In the genomic region with DNA sequence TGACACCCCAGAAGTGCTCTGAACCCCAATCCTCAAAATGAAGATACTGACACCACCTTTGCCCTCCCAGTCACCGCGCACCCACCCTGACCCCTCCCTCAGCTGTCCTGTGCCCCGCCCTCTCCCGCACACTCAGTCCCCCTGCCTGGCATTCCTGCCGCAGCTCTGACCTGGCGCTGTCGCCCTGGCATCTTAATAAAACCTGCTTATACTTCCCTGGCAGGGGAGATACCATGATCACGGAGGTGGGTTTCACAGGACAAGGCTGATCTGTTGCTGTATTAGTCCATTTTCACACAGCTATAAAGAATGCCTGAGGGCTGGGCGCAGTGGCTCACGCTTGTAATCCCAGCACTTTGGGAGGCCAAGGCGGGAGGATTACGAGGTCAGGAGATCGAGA, we compare ENCODE assay signal across 5 cellular contexts. TPM values are rescaled to one million over a fixed set of nuclear protein-coding genes. Genes with fewer than 3 reads are reported as not detected.
"Had no signal": no experiment of that assay in that cellular context is flagged by ENCODE, and none has a peak within 500 bp of the region (broad histone marks: within the 10 kb centered on the region; RNA-seq: fewer than 3 reads in every experiment).

No MANE protein-coding gene starts in this region.

RNA-seq across cellular contexts. Expression of gene ZSCAN10, which starts 17.1 kb away (rescaled TPM):
- total RNA-seq: GM23248, H4, HepG2, HFFc6, HT1080 had no signal

RNA-seq across cellular contexts. Expression of gene MMP25, which starts 35.6 kb away (rescaled TPM):
- total RNA-seq: GM23248 had no signal

RNA-seq across cellular contexts. Expression of gene BICDL2, which starts 45.2 kb away (rescaled TPM):
- total RNA-seq: HepG2, HFFc6, HT1080 had no signal
